In genomic region chr10:101258179-101258885, GRCh38 we compare ENCODE assay signal across 17 cellular contexts. TPM values are rescaled to one million over a fixed set of nuclear protein-coding genes. Genes with fewer than 3 reads are reported as not detected.
DNase-seq lines count a peak whose midpoint lies in the region; ATAC-seq, FAIRE-seq and TF ChIP-seq lines count a peak whose summit lies in the region.
"Had no signal": no experiment of that assay in that cellular context is flagged by ENCODE, and none has a peak within 500 bp of the region (broad histone marks: within the 10 kb centered on the region; RNA-seq: fewer than 3 reads in every experiment).

No MANE protein-coding gene starts in this region.

- H3K4me2 ChIP-seq in K562 (ENCODE audit: insufficient read depth, low read length), result no peak overlapping the region

- in situ Hi-C loops in K562 (cut with MboI), result no loop called here

- TF ChIP-seq CTCF in GM12865 (IDR thresholded peaks at IDR 0.05; ENCODE audit: insufficient read depth, low read depth, low read length, missing control alignments) (no peak), K562 (IDR thresholded peaks at IDR 0.05 in 2 of 3, conservative IDR thresholded peaks at IDR 0.05 in 1 of 3; ENCODE audit: insufficient read depth in 2 of 3, low read depth in 1 of 3, low read length in 3 of 3) (no peak)

- FAIRE-seq in K562 (lab: Jason Lieb, UNC), result peak; percentile 86

- WGBS in K562 (ENCODE audit: insufficient coverage, low coverage, missing lambda C conversion rate), result 9% methylated on average over 4 of the region's 4 CpGs

- peak; percentile 29 for DNase-seq in A172 (ENCODE audit: low spot score)
- DNase-seq in GM12865 (ENCODE audit: low read depth), result peak; percentile 41
- DNase-seq in NAMALWA (ENCODE audit: low spot score), result peak; percentile 90
- peak; percentile 43 to 60 (median 56) for DNase-seq in K562 (ENCODE audit: extremely low read depth in 1 of 4, low spot score in 3 of 4)
- DNase-seq in activated naive CD4-positive, alpha-beta T cell treated with anti-CD3 and anti-CD28 coated beads, Interleukin-2, amount 50 U/mL, for 16 hours, result no peak
- no peak for DNase-seq in amygdala (lab: John Stamatoyannopoulos, UW)
- no peak for DNase-seq in NCI-H345 treated with DMSO at 0.1 percent for 48 hours (lab: John Stamatoyannopoulos, UW; ENCODE audit: unreplicated experiment)
- DNase-seq: activated naive CD4-positive, alpha-beta T cell treated with Interleukin-2 at 50 U/mL for 16 hours; IMR-90; left lung; NCI-H2029; nephron progenitor cell; sigmoid colon had no signal

- H3K9ac ChIP-seq in K562 (ENCODE audit: insufficient read depth in 1 of 2, low read depth in 2 of 2, low read length in 2 of 2), result no peak overlapping the region

- no peak overlapping the region for H3K4me3 ChIP-seq in GM12865 (ENCODE audit: low read depth, low read length)
- H3K4me3 ChIP-seq in K562, result no peak overlapping the region
- H3K4me3 ChIP-seq: cardiac muscle cell, left lung, sigmoid colon had no signal

- peak; percentile 86 for ATAC-seq in K562
- no peak for ATAC-seq in GM18505 (IDR thresholded peaks at IDR 0.05; ENCODE audit: unreplicated experiment)
- ATAC-seq: left lung, Panc1 had no signal

- no peak overlapping the region for H3K27ac ChIP-seq in K562 (ENCODE audit: extremely low read depth, low read depth, low read length)
- H3K27ac ChIP-seq: cardiac muscle cell, left lung, sigmoid colon had no signal

- H4K20me1 ChIP-seq in K562 (replicated peaks; ENCODE audit: control insufficient read depth, insufficient read depth, low read length), result no peaks in the 10 kb centered on the region

- TF ChIP-seq POLR2A in K562 (conservative IDR thresholded peaks at IDR 0.05) (no peak), GM18505 (IDR thresholded peaks at IDR 0.05; ENCODE audit: borderline replicate concordance, extremely low read depth, insufficient read depth, insufficient read length) (no peak)

- H3K79me2 ChIP-seq in K562 (ENCODE audit: control insufficient read depth, insufficient read depth, low read length), result no peaks in the 10 kb centered on the region

- peaks cover 0 to 20% of the 10 kb centered on the region in 2 experiments; a peak in 3 of 5 replicates for H3K27me3 ChIP-seq in K562 (ENCODE audit: control insufficient read depth in 2 of 2, insufficient read depth in 2 of 2, low read length in 2 of 2)
- H3K27me3 ChIP-seq: cardiac muscle cell had no signal

- peaks cover 8% of the 10 kb centered on the region in 2 experiments; a peak in 2 of 5 replicates for H3K4me1 ChIP-seq in K562 (replicated peaks in 1 of 2; ENCODE audit: control insufficient read depth in 2 of 2, insufficient read depth in 2 of 2, low read length in 2 of 2)
- H3K4me1 ChIP-seq: left lung, sigmoid colon had no signal

- H3K9me3 ChIP-seq in K562 (replicated peaks; ENCODE audit: control insufficient read depth, insufficient read depth, low read depth, low read length), result no peaks in the 10 kb centered on the region

- no peak for TF ChIP-seq EP300 in K562 (IDR thresholded peaks at IDR 0.05; ENCODE audit: low read length)

- no TSS peak for BruUV-seq in K562 (replicated peaks; lab: Mats Ljungman, UMichigan)

- TF ChIP-seq RAD21 in K562 (CRISPR knock-in tag; conservative IDR thresholded peaks at IDR 0.05 in 1 of 2, IDR thresholded peaks at IDR 0.05 in 1 of 2), result no peak

- CTCF ChIA-PET in K562 (lab: Yijun Ruan, JAX; ENCODE audit: low intra/inter-chr PET ratio), result no interaction called here

- intact Hi-C loops in K562 (cut with micrococcal nuclease), result no loop called here

- no peaks in the 10 kb centered on the region for H3K36me3 ChIP-seq in K562 (ENCODE audit: control insufficient read depth, insufficient read depth, low read length)
- H3K36me3 ChIP-seq: cardiac muscle cell, left lung, sigmoid colon had no signal

- no peak overlapping the region for H2AFZ ChIP-seq in K562 (ENCODE audit: low read depth, low read length)

- POLR2A ChIA-PET in K562 (lab: Yijun Ruan, JAX), result no interaction called here

- no peaks in the 10 kb centered on the region for H3K9me1 ChIP-seq in K562 (ENCODE audit: control insufficient read depth, insufficient read depth, low read length)

TF ChIP-seq in K562, 482 proteins besides CTCF, POLR2A, EP300 and RAD21:
- TF ChIP-seq ATF1 (CRISPR knock-in tag; IDR thresholded peaks at IDR 0.05) (no peak), ATF1 (tag; IDR thresholded peaks at IDR 0.05) (0 out of 2 replicates have a peak, but pooled peaks have one; percentile 9), CREM (IDR thresholded peaks at IDR 0.05; ENCODE audit: low read depth) (peak; percentile 39; the same call in 1 of the 2 replicates), ZFP30 (CRISPR knock-in tag; IDR thresholded peaks at IDR 0.05; ENCODE audit: borderline replicate concordance) (no peak), ZNF143 (CRISPR knock-in tag; IDR thresholded peaks at IDR 0.05) (peak; percentile 72), PHB2 (IDR thresholded peaks at IDR 0.05; ENCODE audit: low read depth) (no peak), YY1 (IDR thresholded peaks at IDR 0.05; ENCODE audit: borderline replicate concordance in 1 of 3, control insufficient read depth in 1 of 3, extremely low read depth in 1 of 3, insufficient read depth in 3 of 3, insufficient read length in 1 of 3, insufficient replicate concordance in 2 of 3, low read depth in 1 of 3, low read length in 2 of 3) (peak; percentile 13 to 79 (median 28)), SIX5 (IDR thresholded peaks at IDR 0.05; ENCODE audit: borderline replicate concordance in 1 of 2, insufficient read depth in 1 of 2, low read depth in 1 of 2, low read length in 2 of 2) (peak; percentile 54 to 61; a peak in 3 of 4 replicates), HDAC6 (IDR thresholded peaks at IDR 0.05; ENCODE audit: low read depth, low read length) (no peak), AFF1 (IDR thresholded peaks at IDR 0.05; ENCODE audit: low read depth in 1 of 2, partially characterized antibody in 2 of 2) (peak in 1 of 2 experiments; percentile 90), HCFC1 (IDR thresholded peaks at IDR 0.05; ENCODE audit: low read depth, low read length) (peak; percentile 81), TCF7 (IDR thresholded peaks at IDR 0.05; ENCODE audit: borderline replicate concordance) (no peak), HSF4 (CRISPR knock-in tag; IDR thresholded peaks at IDR 0.05; ENCODE audit: borderline replicate concordance) (no peak), L3MBTL2 (IDR thresholded peaks at IDR 0.05) (0 out of 2 replicates have a peak, but pooled peaks have one; percentile 24)

RNA-seq across cellular contexts. Expression of gene LBX1, which starts 29.1 kb away (rescaled TPM):
- 1.1 and 1.2 TPM in 2 replicates for total RNA-seq in A172 (2014; rRNA removed; shearing (Covaris generic))
- total RNA-seq in K562 (2011; cell fraction: chromatin; rRNA removed; ENCODE audit: low replicate concordance), result not detected in 2 replicates
- total RNA-seq in K562 (2011; cell fraction: nucleolus; rRNA removed), result not detected in 2 replicates
- total RNA-seq in K562 (2011; cell fraction: nucleoplasm; rRNA removed), result not detected in 2 replicates
- total RNA-seq in K562 (2014; rRNA removed) (not detected in 2 replicates), K562 (2014; rRNA removed; fragmentation: Illumina TruSeq; extraction: Trizol) (not detected in 2 replicates), K562 (2015; rRNA removed; fragmentation: Illumina TruSeq; extraction: Trizol) (not detected in 2 replicates), K562 (2021) (not detected in 2 replicates)
- polyA plus RNA-seq in K562 (2011; rRNA removed) (not detected in 2 replicates), K562 (2014; fragmentation: Illumina TruSeq; extraction: Trizol) (not detected in 2 replicates), K562 (2014; fragmentation: Nextera tagmentation; extraction: Ambion mirVana) (not detected), K562 (2014; rRNA removed) (not detected in 2 replicates)
- not detected in 2 replicates for polyA plus RNA-seq in K562 (2011; cell fraction: cytosol; rRNA removed)
- not detected in 2 replicates for polyA plus RNA-seq in K562 (2011; cell fraction: nucleus; rRNA removed)
- not detected in 2 replicates for polyA plus RNA-seq in K562 (2012)
- not detected in 2 replicates for polyA minus RNA-seq in K562 (2011; rRNA and poly(A)+ RNA removed)
- polyA minus RNA-seq in K562 (2011; cell fraction: cytosol; rRNA and poly(A)+ RNA removed), result not detected in 2 replicates
- not detected in 2 replicates for polyA minus RNA-seq in K562 (2011; cell fraction: nucleus; rRNA and poly(A)+ RNA removed)
- total RNA-seq: cardiac muscle cell, IMR-90, sigmoid colon had no signal
- polyA plus RNA-seq: BJ, cardiac muscle cell, IMR-90, sigmoid colon had no signal

Comparison
In these comparisons a context has a peak if more than half of its experiments do, and no peak if none do; other contexts are left out.
1. DNase-seq: peak in A172 (single experiment), GM12865 (single experiment), NAMALWA (single experiment) and K562 (4 of 4); none in activated naive CD4-positive, alpha-beta T cell treated with anti-CD3 and anti-CD28 coated beads, Interleukin-2, amount 50 U/mL, for 16 hours (single experiment), amygdala (0 of 56) and NCI-H345 treated with DMSO at 0.1 percent for 48 hours (single experiment).